In the genomic region with DNA sequence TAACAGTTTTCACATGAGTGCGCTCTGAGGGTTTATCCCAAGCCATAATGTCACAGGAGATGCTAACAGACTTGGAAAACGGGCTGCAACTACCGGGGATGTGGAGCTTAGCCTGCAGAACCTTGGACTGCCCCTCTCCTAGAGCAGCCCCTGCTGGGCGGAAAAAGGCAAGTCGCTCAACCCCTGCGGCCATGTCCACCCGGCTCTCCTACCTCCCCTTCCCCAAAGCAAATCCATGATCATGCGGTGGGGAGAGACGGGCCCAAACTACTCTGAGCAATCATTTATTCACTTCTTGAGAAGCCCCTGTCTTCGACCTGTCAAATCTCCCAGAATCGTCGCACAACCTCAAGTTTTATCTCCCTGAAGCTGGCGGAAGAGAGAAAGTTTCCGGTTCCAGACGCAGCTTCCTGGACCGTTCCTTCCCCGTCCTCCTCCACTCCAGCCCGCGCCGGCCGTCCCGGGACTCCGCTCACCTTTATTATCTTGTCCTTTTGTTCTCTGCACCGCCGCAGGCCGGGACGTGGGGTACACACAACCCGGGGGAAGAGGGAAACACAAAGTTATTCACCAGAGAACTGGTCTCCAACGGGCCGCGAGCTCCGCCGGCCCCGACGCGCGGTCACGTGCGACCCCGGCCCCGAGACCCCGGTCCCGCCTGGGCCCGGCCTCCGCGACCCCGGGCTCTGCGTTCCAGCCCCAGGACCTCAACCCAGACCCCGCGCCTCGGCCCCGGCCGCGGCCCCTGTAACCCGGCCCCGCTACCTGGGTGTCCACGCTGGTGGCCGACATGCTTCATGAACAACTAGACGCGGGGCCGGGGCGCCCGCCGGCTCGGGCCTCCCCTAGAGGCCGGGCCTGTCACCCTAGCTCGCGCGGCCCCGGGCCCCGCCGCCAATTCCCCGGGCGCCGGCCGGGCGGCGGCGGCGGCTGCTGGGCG, we compare ENCODE assay signal across 8 cellular contexts. TPM values are rescaled to one million over a fixed set of nuclear protein-coding genes. Genes with fewer than 3 reads are reported as not detected.
DNase-seq lines count a peak whose midpoint lies in the region; ATAC-seq and TF ChIP-seq lines count a peak whose summit lies in the region.

No MANE protein-coding gene starts in this region.

- peak overlapping the region; percentile 90 for H3K56ac ChIP-seq in mesendoderm (ENCODE audit: low read length)

- peaks cover 21% of the 10 kb centered on the region for H3K36me3 Mint-ChIP-seq in CD4-positive, CD25-positive, alpha-beta regulatory T cell

- H2BK5ac ChIP-seq in mesendoderm (ENCODE audit: low read length) = peak overlapping the region; percentile 17

- H3K4me1 Mint-ChIP-seq in CD4-positive, CD25-positive, alpha-beta regulatory T cell = peaks cover 20 to 55% (median 31%) of the 10 kb centered on the region in 4 donors

- H3K4me3 ChIP-seq in CD4-positive, CD25-positive, alpha-beta regulatory T cell (ENCODE audit: low read depth, low read length) = peak overlapping the region; percentile 78
- H3K4me3 ChIP-seq in SJSA1 (peak overlapping the region; percentile 91), dorsolateral prefrontal cortex (peak overlapping the region; percentile 64 to 97 (median 87)), mesendoderm (ENCODE audit: low read length) (peak overlapping the region; percentile 95), upper lobe of left lung (peak overlapping the region; percentile 92 to 100 (median 96))

- intact Hi-C loops in dorsolateral prefrontal cortex (cut with DNase I) = loop anchor here in 1 of 2 donors (5.0 to 10.0 kb wide), 2 partner anchors 57 to 299 kb away; partner anchors contain the start of gene ARFGAP1

- WGBS in mesendoderm (ENCODE audit: extremely low coverage, insufficient coverage, low lambda C conversion rate) = no CpG with 5 or more reads among the region's 81 CpGs
- 3 to 4% methylated on average over 32 to 44 of the region's 81 CpGs for WGBS in upper lobe of left lung, 2 donors

- H3K4me1 ChIP-seq in CD4-positive, CD25-positive, alpha-beta regulatory T cell (ENCODE audit: control insufficient read depth, insufficient read depth, low read length, poor library complexity, severe bottlenecking) = peaks cover 35% of the 10 kb centered on the region
- H3K4me1 ChIP-seq in SJSA1 (replicated peaks) = peaks cover 15% of the 10 kb centered on the region
- peaks cover 5% of the 10 kb centered on the region for H3K4me1 ChIP-seq in mesendoderm (ENCODE audit: control insufficient read depth, low read depth, low read length)
- peaks cover 29 to 50% (median 37%) of the 10 kb centered on the region in 4 donors for H3K4me1 ChIP-seq in upper lobe of left lung

- no peak overlapping the region for H4K5ac ChIP-seq in mesendoderm (ENCODE audit: low read length)

- H3K36me3 ChIP-seq in CD4-positive, CD25-positive, alpha-beta regulatory T cell (ENCODE audit: control insufficient read depth, insufficient read depth, low read length) = peaks cover 34% of the 10 kb centered on the region
- peaks cover 54% of the 10 kb centered on the region for H3K36me3 ChIP-seq in SJSA1
- H3K36me3 ChIP-seq in mesendoderm (ENCODE audit: control insufficient read depth, insufficient read depth, low read length) = peaks cover 6% of the 10 kb centered on the region
- H3K36me3 ChIP-seq in upper lobe of left lung = peaks cover 4 to 40% (median 22%) of the 10 kb centered on the region in 4 donors

- peak overlapping the region; percentile 88 for H3K18ac ChIP-seq in mesendoderm (ENCODE audit: low read length)

- H2AK5ac ChIP-seq in mesendoderm (ENCODE audit: low read length) = no peak overlapping the region

- H3K27me3 Mint-ChIP-seq in CD4-positive, CD25-positive, alpha-beta regulatory T cell = peaks cover 2% of the 10 kb centered on the region

- H3K27ac ChIP-seq in CD4-positive, CD25-positive, alpha-beta regulatory T cell (ENCODE audit: insufficient read depth, low read length, poor library complexity, severe bottlenecking) = peak overlapping the region; percentile 70
- H3K27ac ChIP-seq in SJSA1 (peak overlapping the region; percentile 66), dorsolateral prefrontal cortex (peak overlapping the region in 38 of 59 donors; percentile 7 to 87 (median 68)), mesendoderm (ENCODE audit: low read depth, low read length) (peak overlapping the region; percentile 73), upper lobe of left lung (peak overlapping the region; percentile 65 to 93 (median 88))

- H3K9me3 ChIP-seq in CD4-positive, CD25-positive, alpha-beta regulatory T cell (ENCODE audit: control insufficient read depth in 2 of 2, low read length in 2 of 2) = no peaks in the 10 kb centered on the region
- no peaks in the 10 kb centered on the region for H3K9me3 ChIP-seq in SJSA1 (replicated peaks)
- no peaks in the 10 kb centered on the region for H3K9me3 ChIP-seq in upper lobe of left lung

- no peaks in the 10 kb centered on the region for H3K27me3 ChIP-seq in CD4-positive, CD25-positive, alpha-beta regulatory T cell (ENCODE audit: control insufficient read depth, insufficient read depth, low read length)
- H3K27me3 ChIP-seq in SJSA1 (replicated peaks) = no peaks in the 10 kb centered on the region
- no peaks in the 10 kb centered on the region for H3K27me3 ChIP-seq in dorsolateral prefrontal cortex
- no peaks in the 10 kb centered on the region for H3K27me3 ChIP-seq in mesendoderm (ENCODE audit: insufficient read depth, low read length, poor library complexity)
- H3K27me3 ChIP-seq in upper lobe of left lung = no peaks in the 10 kb centered on the region

- H3K4me3 Mint-ChIP-seq in CD4-positive, CD25-positive, alpha-beta regulatory T cell = peak overlapping the region; percentile 91 to 97 (median 95)

- no peak overlapping the region for H2BK15ac ChIP-seq in mesendoderm (replicated peaks; ENCODE audit: low read depth)

- TF ChIP-seq CTCF in dorsolateral prefrontal cortex (IDR thresholded peaks at IDR 0.05 in 54 of 56, conservative IDR thresholded peaks at IDR 0.05 in 2 of 56; ENCODE audit: low read depth in 1 of 56, partially characterized antibody in 56 of 56) (no peak), upper lobe of left lung (IDR thresholded peaks at IDR 0.05) (peak in 3 of 6 experiments; percentile 17 to 45 (median 22))

- peak in 2 of 3 donors; percentile 9 to 46 for DNase-seq in CD4-positive, CD25-positive, alpha-beta regulatory T cell
- DNase-seq in SJSA1 (ENCODE audit: low read depth in 1 of 2, low spot score in 2 of 2) (peak in 1 of 2 experiments; percentile 49), dorsolateral prefrontal cortex (no peak), mesendoderm (peak; percentile 86), upper lobe of left lung (peak in 1 of 2 donors; percentile 33), G401 (ENCODE audit: low spot score) (no peak)

- H3K79me1 ChIP-seq in mesendoderm (ENCODE audit: low read length) = peaks cover 10% of the 10 kb centered on the region

- H3K27ac Mint-ChIP-seq in CD4-positive, CD25-positive, alpha-beta regulatory T cell = peak overlapping the region; percentile 69 to 96 (median 91)

- H3K4me2 ChIP-seq in mesendoderm (ENCODE audit: low read length) = peak overlapping the region; percentile 47

- no peak for TF ChIP-seq POLR2A in upper lobe of left lung (IDR thresholded peaks at IDR 0.05)

- no peak overlapping the region for H3K23ac ChIP-seq in mesendoderm (ENCODE audit: low read length)

- no peaks in the 10 kb centered on the region for H3K9me3 Mint-ChIP-seq in CD4-positive, CD25-positive, alpha-beta regulatory T cell

- ATAC-seq in CD4-positive, CD25-positive, alpha-beta regulatory T cell (ENCODE audit: low read depth in 2 of 2) = peak in 1 of 2 donors; percentile 3
- peak; percentile 14 for ATAC-seq in GM18517 (IDR thresholded peaks at IDR 0.05; ENCODE audit: unreplicated experiment)
- peak; percentile 20 for ATAC-seq in HG03432 (IDR thresholded peaks at IDR 0.05; ENCODE audit: unreplicated experiment)
- peak in 1 of 2 donors; percentile 1 for ATAC-seq in upper lobe of left lung (ENCODE audit: low FRiP score in 2 of 2)

- no peak for TF ChIP-seq EP300 in upper lobe of left lung (IDR thresholded peaks at IDR 0.05)

- in situ Hi-C loops in G401 (cut with HindIII; ENCODE audit: low sequenced_read_pairs) = no loop called here

- H3K9ac ChIP-seq in mesendoderm (ENCODE audit: low read length) = peak overlapping the region; percentile 98

- peak overlapping the region; percentile 49 for H2BK120ac ChIP-seq in mesendoderm (ENCODE audit: low read depth, low read length)

- no peak overlapping the region for H4K8ac ChIP-seq in mesendoderm (ENCODE audit: low read depth, low read length)

- H3K79me2 ChIP-seq in mesendoderm (ENCODE audit: control insufficient read depth, insufficient read depth, low read length) = peaks cover 49% of the 10 kb centered on the region

- H3K4ac ChIP-seq in mesendoderm (ENCODE audit: low read depth, low read length) = peak overlapping the region; percentile 46

RNA-seq across cellular contexts. Expression of gene YTHDF1, which starts 0.6 kb away (rescaled TPM):
- 37.9 TPM for total RNA-seq in CD4-positive, CD25-positive, alpha-beta regulatory T cell
- 10 to 100 TPM; 28.5 to 38.4 (median 32.2) TPM for polyA plus RNA-seq in CD4-positive, CD25-positive, alpha-beta regulatory T cell
- total RNA-seq in SJSA1 (2014; rRNA removed; shearing (Covaris generic)) = 23.7 and 30.2 TPM in 2 replicates
- total RNA-seq in dorsolateral prefrontal cortex (10 to 100 TPM; 31.4 to 71.9 (median 38.9) TPM), upper lobe of left lung (10 to 100 TPM; 29.3 to 42.1 (median 31.6) TPM)
- polyA plus RNA-seq in mesendoderm (2013, experiment 1 of 2) = 54.2 TPM
- polyA plus RNA-seq in mesendoderm (2013, experiment 2 of 2) = 53.8 TPM
- total RNA-seq in G401 (2014; rRNA removed; shearing (Covaris generic)) = 22.7 and 27.1 TPM in 2 replicates

RNA-seq across cellular contexts. Expression of gene BIRC7, which starts 20.3 kb away (rescaled TPM):
- total RNA-seq in CD4-positive, CD25-positive, alpha-beta regulatory T cell = not detected
- not detected for polyA plus RNA-seq in CD4-positive, CD25-positive, alpha-beta regulatory T cell
- total RNA-seq in SJSA1 (2014; rRNA removed; shearing (Covaris generic)) = not detected in 2 replicates
- total RNA-seq in dorsolateral prefrontal cortex = 1 to 10 TPM in 4 of 120 experiments, under 1 TPM in 27, not detected in 89; 0.22 to 1.3 (median 0.63) TPM
- polyA plus RNA-seq in mesendoderm (2013, experiment 1 of 2) = not detected
- polyA plus RNA-seq in mesendoderm (2013, experiment 2 of 2) = not detected
- total RNA-seq in upper lobe of left lung = 10 to 100 TPM in 1 of 6 donors, 1 to 10 TPM in 3, not detected in 2; 1.3 to 15.0 (median 2.8) TPM
- 68.2 and 78.4 TPM in 2 replicates for total RNA-seq in G401 (2014; rRNA removed; shearing (Covaris generic))

RNA-seq across cellular contexts. Expression of gene NKAIN4, which starts 38.9 kb away (rescaled TPM):
- not detected for total RNA-seq in CD4-positive, CD25-positive, alpha-beta regulatory T cell
- polyA plus RNA-seq in CD4-positive, CD25-positive, alpha-beta regulatory T cell = not detected
- total RNA-seq in SJSA1 (2014; rRNA removed; shearing (Covaris generic)) = not detected in 2 replicates
- 10 to 100 TPM in 102 of 120 experiments, 1 to 10 TPM in 18; 5.4 to 44.1 (median 16.7) TPM for total RNA-seq in dorsolateral prefrontal cortex
- 0.41 TPM for polyA plus RNA-seq in mesendoderm (2013, experiment 1 of 2)
- 0.59 TPM for polyA plus RNA-seq in mesendoderm (2013, experiment 2 of 2)
- total RNA-seq in upper lobe of left lung = under 1 TPM in 1 of 6 donors, not detected in 5; 0.17 TPM
- 6.8 and 11.3 TPM in 2 replicates for total RNA-seq in G401 (2014; rRNA removed; shearing (Covaris generic))

RNA-seq across cellular contexts. Expression of gene ARFGAP1, which starts 57.2 kb away (rescaled TPM):
- 123 TPM for total RNA-seq in CD4-positive, CD25-positive, alpha-beta regulatory T cell
- 10 to 100 TPM; 17.9 to 22.3 (median 20.6) TPM for polyA plus RNA-seq in CD4-positive, CD25-positive, alpha-beta regulatory T cell
- total RNA-seq in SJSA1 (2014; rRNA removed; shearing (Covaris generic)) = 63.0 and 70.9 TPM in 2 replicates
- total RNA-seq in dorsolateral prefrontal cortex (100 to 1,000 TPM in 101 of 120 experiments, 10 to 100 TPM in 19; 89.0 to 166 (median 113) TPM), upper lobe of left lung (100 to 1,000 TPM in 2 of 6 donors, 10 to 100 TPM in 4; 39.8 to 169 (median 84.7) TPM)
- 36.8 TPM for polyA plus RNA-seq in mesendoderm (2013, experiment 1 of 2)
- 36.1 TPM for polyA plus RNA-seq in mesendoderm (2013, experiment 2 of 2)
- total RNA-seq in G401 (2014; rRNA removed; shearing (Covaris generic)) = 69.8 and 86.8 TPM in 2 replicates

Comparison
In these comparisons a context has a peak if more than half of its experiments do, and no peak if none do; other contexts are left out.
1. DNase-seq: peak in CD4-positive, CD25-positive, alpha-beta regulatory T cell (2 of 3) and mesendoderm (single experiment); none in dorsolateral prefrontal cortex (0 of 10) and G401 (single experiment).
2. Peak in every context shown above with its lines, with median percentiles within 50 percentile points of each other: H3K27ac ChIP-seq and H3K4me3 ChIP-seq.